ENCODE assay signal across 14 cellular contexts in the genomic region with DNA sequence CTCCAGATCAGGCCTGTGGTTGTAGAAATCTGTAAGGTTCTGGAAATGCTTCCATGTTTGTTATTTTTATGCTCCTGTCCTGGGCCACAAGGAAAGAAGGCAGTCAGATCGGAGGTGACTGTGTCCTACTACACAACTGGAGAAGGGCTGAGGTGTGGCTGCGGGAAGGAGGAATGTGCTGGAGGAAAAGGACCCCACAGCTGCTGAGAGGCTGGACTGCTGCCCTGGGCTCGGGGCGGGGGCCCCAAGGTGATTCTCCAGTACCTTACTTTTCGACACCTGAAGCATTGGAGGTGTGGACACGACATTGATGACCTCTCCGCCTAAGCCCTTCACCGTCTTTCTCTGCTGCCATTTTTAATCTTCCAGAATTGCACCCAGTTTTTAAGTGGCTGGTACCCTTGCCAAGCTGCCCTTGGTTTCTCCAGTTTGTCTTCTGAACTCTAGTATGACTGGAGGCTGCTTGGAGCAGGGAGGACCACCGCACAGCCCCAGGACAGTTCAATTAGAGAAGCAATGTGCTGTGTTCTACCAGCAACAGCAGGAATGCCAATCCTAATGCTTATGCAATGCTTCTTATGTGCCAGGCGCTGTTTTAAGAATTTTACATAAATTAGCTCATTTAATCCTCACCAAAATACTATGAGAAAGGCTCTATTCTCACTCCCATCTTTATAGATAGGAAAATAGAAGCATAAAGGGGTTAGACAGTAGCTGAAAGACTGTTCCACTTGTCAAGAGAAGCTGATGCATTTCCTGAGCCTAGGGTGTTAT. TPM values are rescaled to one million over a fixed set of nuclear protein-coding genes. Genes with fewer than 3 reads are reported as not detected.
DNase-seq lines count a peak whose midpoint lies in the region; ATAC-seq and TF ChIP-seq lines count a peak whose summit lies in the region.
"Had no signal": no experiment of that assay in that cellular context is flagged by ENCODE, and none has a peak within 500 bp of the region (broad histone marks: within the 10 kb centered on the region; RNA-seq: fewer than 3 reads in every experiment).

No MANE protein-coding gene starts in this region.

- H3K4me3 ChIP-seq in ACC112 (ENCODE audit: low read depth, low read length) (no peak overlapping the region), HUES64 (ENCODE audit: low read length) (no peak overlapping the region), endodermal cell (ENCODE audit: low read length) (no peak overlapping the region), muscle layer of duodenum (ENCODE audit: low read depth in 1 of 2, low read length in 2 of 2) (no peak overlapping the region)
- H3K4me3 ChIP-seq: K562, lower lobe of right lung, tibial artery had no signal

- peaks cover 7% of the 10 kb centered on the region for H3K27me3 Mint-ChIP-seq in endodermal cell (ENCODE audit: insufficient read depth)
- H3K27me3 Mint-ChIP-seq in activated T-helper 17 cell treated with anti-CD3 and anti-CD28 coated beads, Interleukin-2, amount 50 U/mL, for 72 hours = peaks cover 7% of the 10 kb centered on the region

- no peaks in the 10 kb centered on the region for H3K79me2 ChIP-seq in ACC112 (ENCODE audit: control insufficient read depth, insufficient read depth, low read length, unreplicated experiment)

- peaks cover 3% of the 10 kb centered on the region for H3K9me3 Mint-ChIP-seq in endodermal cell
- no peaks in the 10 kb centered on the region for H3K9me3 Mint-ChIP-seq in activated T-helper 17 cell treated with anti-CD3 and anti-CD28 coated beads, Interleukin-2, amount 50 U/mL, for 72 hours
- H3K9me3 Mint-ChIP-seq: nephron progenitor cell had no signal

- H3K36me3 Mint-ChIP-seq in endodermal cell (ENCODE audit: low read depth) = no peaks in the 10 kb centered on the region
- no peaks in the 10 kb centered on the region for H3K36me3 Mint-ChIP-seq in activated T-helper 17 cell treated with anti-CD3 and anti-CD28 coated beads, Interleukin-2, amount 50 U/mL, for 72 hours (ENCODE audit: low read depth)

- H3K4me1 ChIP-seq in ACC112 (ENCODE audit: control insufficient read depth, insufficient read depth, low read length, unreplicated experiment) (peaks cover 32% of the 10 kb centered on the region), HUES64 (ENCODE audit: insufficient read depth, low read length) (peaks cover 25% of the 10 kb centered on the region), endodermal cell (ENCODE audit: control insufficient read depth, insufficient read depth, low read length) (peaks cover 6% of the 10 kb centered on the region), muscle layer of duodenum (ENCODE audit: control insufficient read depth in 1 of 2, insufficient read depth in 2 of 2, low read length in 2 of 2) (no peaks in the 10 kb centered on the region)

- H3K27ac ChIP-seq in ACC112 (ENCODE audit: low read depth, low read length) (peak overlapping the region; percentile 76), HUES64 (ENCODE audit: low read depth, low read length) (peak overlapping the region; percentile 90), endodermal cell (ENCODE audit: low read depth, low read length) (peak overlapping the region; percentile 55), muscle layer of duodenum (ENCODE audit: low read length) (peak overlapping the region; percentile 27)
- H3K27ac ChIP-seq: lower lobe of right lung, tibial artery had no signal

- H3K36me3 ChIP-seq in ACC112 (ENCODE audit: insufficient read depth, low read length) = no peaks in the 10 kb centered on the region
- no peaks in the 10 kb centered on the region for H3K36me3 ChIP-seq in HUES64 (ENCODE audit: insufficient read depth, low read length)
- no peaks in the 10 kb centered on the region for H3K36me3 ChIP-seq in endodermal cell (ENCODE audit: control insufficient read depth, insufficient read depth, low read length)
- no peaks in the 10 kb centered on the region for H3K36me3 ChIP-seq in muscle layer of duodenum (ENCODE audit: control insufficient read depth in 1 of 2, insufficient read depth in 2 of 2, low read length in 2 of 2)
- H3K36me3 ChIP-seq: lower lobe of right lung, tibial artery had no signal

- 83% methylated on average over 10 of the region's 10 CpGs for WGBS in HUES64
- 75 to 81% methylated on average over 8 to 10 of the region's 10 CpGs for WGBS in endodermal cell (ENCODE audit: insufficient coverage in 1 of 2, insufficient read length in 1 of 2), 2 experiments

- H3K4me3 Mint-ChIP-seq in endodermal cell = no peak overlapping the region
- H3K4me3 Mint-ChIP-seq in activated T-helper 17 cell treated with anti-CD3 and anti-CD28 coated beads, Interleukin-2, amount 50 U/mL, for 72 hours = no peak overlapping the region
- H3K4me3 Mint-ChIP-seq: nephron progenitor cell had no signal

- peak overlapping the region; percentile 44; the same call in 1 of the 2 replicates for H3K9ac ChIP-seq in HUES64 (ENCODE audit: low read depth, low read length)
- H3K9ac ChIP-seq in endodermal cell (ENCODE audit: extremely low read depth, low read length, poor library complexity, severe bottlenecking) = peak overlapping the region; percentile 48

- H3K27me3 ChIP-seq in ACC112 (ENCODE audit: insufficient read depth, low read length) = no peaks in the 10 kb centered on the region
- no peaks in the 10 kb centered on the region; the same call in 1 of the 2 replicates for H3K27me3 ChIP-seq in HUES64 (ENCODE audit: insufficient read depth, low read length)
- H3K27me3 ChIP-seq in endodermal cell (ENCODE audit: control insufficient read depth, insufficient read depth, low read length, poor library complexity, severe bottlenecking) = no peaks in the 10 kb centered on the region
- H3K27me3 ChIP-seq in muscle layer of duodenum (ENCODE audit: low read depth, low read length) = no peaks in the 10 kb centered on the region

- peak overlapping the region; percentile 100 for H3K27ac Mint-ChIP-seq in endodermal cell
- no peak overlapping the region for H3K27ac Mint-ChIP-seq in activated T-helper 17 cell treated with anti-CD3 and anti-CD28 coated beads, Interleukin-2, amount 50 U/mL, for 72 hours

- TF ChIP-seq CTCF in endodermal cell (conservative IDR thresholded peaks at IDR 0.05) = no peak

- ATAC-seq in activated T-helper 17 cell treated with anti-CD3 and anti-CD28 coated beads, Interleukin-2, amount 50 U/mL, for 72 hours (replicated peaks) = no peak
- ATAC-seq in GM18868 (IDR thresholded peaks at IDR 0.05; ENCODE audit: unreplicated experiment) = no peak
- ATAC-seq: K562 had no signal

- DNase-seq in endodermal cell = peak; percentile 63
- DNase-seq in NOMO-1 treated with dmso at 0.1 percent for 144 hours (lab: John Stamatoyannopoulos, UW; ENCODE audit: unreplicated experiment) = no peak
- DNase-seq in stimulated activated CD4-positive, alpha-beta T cell treated with anti-CD3 and anti-CD28 coated beads, Interleukin-1b, Interleukin-23, amount 100 ng/mL, for 48 hours = no peak
- DNase-seq: activated CD4-positive, alpha-beta T cell treated with anti-CD3 and anti-CD28 coated beads for 4 hours; activated naive CD4-positive, alpha-beta T cell treated with anti-CD3 and anti-CD28 coated beads, Interleukin-2, amount 50 U/mL, for 16 hours; lower lobe of right lung had no signal

- peaks cover 38% of the 10 kb centered on the region for H3K4me1 Mint-ChIP-seq in endodermal cell
- peaks cover 5% of the 10 kb centered on the region for H3K4me1 Mint-ChIP-seq in activated T-helper 17 cell treated with anti-CD3 and anti-CD28 coated beads, Interleukin-2, amount 50 U/mL, for 72 hours

- H3K9me3 ChIP-seq in HUES64 (ENCODE audit: insufficient read depth, low read depth, low read length) (no peaks in the 10 kb centered on the region), endodermal cell (ENCODE audit: control insufficient read depth, low read length) (no peaks in the 10 kb centered on the region), muscle layer of duodenum (ENCODE audit: control insufficient read depth in 1 of 2, low read length in 2 of 2) (no peaks in the 10 kb centered on the region)
- H3K9me3 ChIP-seq: lower lobe of right lung, tibial artery had no signal

- H2AFZ ChIP-seq in ACC112 (ENCODE audit: low read length, unreplicated experiment) = no peak overlapping the region

RNA-seq across cellular contexts. Expression of a gene that starts 13.5 kb away (rescaled TPM):
- 4.8 TPM for polyA plus RNA-seq in HUES64 (2013, experiment 1 of 2)
- polyA plus RNA-seq in HUES64 (2013, experiment 2 of 2) = 3.2 TPM
- 10 to 100 TPM; 21.9 to 37.2 TPM for total RNA-seq in endodermal cell
- polyA plus RNA-seq in endodermal cell (2013, experiment 1 of 2) = 2.1 TPM
- polyA plus RNA-seq in endodermal cell (2013, experiment 2 of 2) = 1.8 TPM
- 10 to 100 TPM in 1 of 2 donors, 1 to 10 TPM in 1; 7.8 to 12.2 TPM for total RNA-seq in activated T-helper 17 cell treated with anti-CD3 and anti-CD28 coated beads, Interleukin-2, amount 50 U/mL, for 72 hours

Comparison
In these comparisons a context has a peak if more than half of its experiments do, and no peak if none do; other contexts are left out.
1. H3K27ac ChIP-seq: peak in every context shown above with its lines; median percentile 90 in HUES64; 76 in ACC112; 55 in endodermal cell; 27 in muscle layer of duodenum.